ENCODE assay signal across 8 cellular contexts in genomic region chr13:36432106-36432544, GRCh38. TPM values are rescaled to one million over a fixed set of nuclear protein-coding genes. Genes with fewer than 3 reads are reported as not detected.
DNase-seq lines count a peak whose midpoint lies in the region; ATAC-seq and TF ChIP-seq lines count a peak whose summit lies in the region.

Gene CCNA1, plus strand, starts transcription at chr13:36432495. Its CDS starts 562 bp downstream, at chr13:36433057.

- H3K9ac ChIP-seq in fibroblast of lung (ENCODE audit: insufficient read depth, low read length): no peak within 1 kb of the TSS

- H3K27me3 Mint-ChIP-seq in IgD-negative memory B cell (peaks cover 47% of the 10 kb centered on the region), WTC11 (ENCODE audit: low read depth) (peaks cover 68% of the 10 kb centered on the region)

- H3K27ac Mint-ChIP-seq in IgD-negative memory B cell (peak within 1 kb of the TSS in 1 of 3 donors; percentile 16), WTC11 (no peak within 1 kb of the TSS)

- H3K4me3 ChIP-seq in fibroblast of lung (replicated peaks in 1 of 4; ENCODE audit: control extremely low read depth in 1 of 4, insufficient read depth in 1 of 4, low read depth in 3 of 4, low read length in 4 of 4) (peak within 1 kb of the TSS; percentile 35 to 54 (median 42)), neutrophil (ENCODE audit: low read depth in 1 of 2, low read length in 1 of 2) (peak within 1 kb of the TSS; percentile 60 to 71)

- H3K27ac ChIP-seq in fibroblast of lung (ENCODE audit: insufficient read depth, low read length): no peak within 1 kb of the TSS
- no peak within 1 kb of the TSS for H3K27ac ChIP-seq in neutrophil

- no peaks in the 10 kb centered on the region for H3K9me3 ChIP-seq in fibroblast of lung (ENCODE audit: control insufficient read depth, insufficient read depth, low read depth, low read length)
- no peaks in the 10 kb centered on the region for H3K9me3 ChIP-seq in neutrophil

- H3K79me2 ChIP-seq in fibroblast of lung (ENCODE audit: control insufficient read depth, insufficient read depth, low read length): no peaks in the 10 kb centered on the region

- peak; percentile 92 for ATAC-seq in WTC11
- no peak for ATAC-seq in HG03571 (IDR thresholded peaks at IDR 0.05; ENCODE audit: unreplicated experiment)

- CTCF ChIA-PET in WTC11 (lab: Charles Lee): interaction anchor here (1.0 to 2.2 kb wide), 4 partner anchors 21 to 409 kb away, joined by 3 to 11 read pairs (median 6); partner anchors contain the start of gene SPART

- no peaks in the 10 kb centered on the region for H4K20me1 ChIP-seq in fibroblast of lung (ENCODE audit: control insufficient read depth, extremely low read depth, insufficient read depth, low read length)

- H3K4me1 ChIP-seq in fibroblast of lung (ENCODE audit: control insufficient read depth, extremely low read depth, insufficient read depth, low read length): peaks cover 3% of the 10 kb centered on the region
- H3K4me1 ChIP-seq in neutrophil (ENCODE audit: control insufficient read depth in 1 of 2, insufficient read depth in 1 of 2, low read depth in 1 of 2, low read length in 1 of 2): peaks cover 24 to 46% of the 10 kb centered on the region in 2 experiments

- H3K36me3 Mint-ChIP-seq in IgD-negative memory B cell: no peaks in the 10 kb centered on the region
- no peaks in the 10 kb centered on the region for H3K36me3 Mint-ChIP-seq in WTC11

- peaks cover 0 to 3% (median 0%) of the 10 kb centered on the region in 3 donors for H3K9me3 Mint-ChIP-seq in IgD-negative memory B cell
- H3K9me3 Mint-ChIP-seq in WTC11: no peaks in the 10 kb centered on the region

- H3K36me3 ChIP-seq in fibroblast of lung (ENCODE audit: control insufficient read depth, insufficient read depth, low read length) (no peaks in the 10 kb centered on the region), neutrophil (no peaks in the 10 kb centered on the region)

- H3K4me2 ChIP-seq in fibroblast of lung (ENCODE audit: extremely low read depth, insufficient read depth, low read length): peak within 1 kb of the TSS; percentile 88

- no peak for TF ChIP-seq CTCF in WTC11 (IDR thresholded peaks at IDR 0.05)
- TF ChIP-seq CTCF in fibroblast of lung (conservative IDR thresholded peaks at IDR 0.05 in 1 of 2, IDR thresholded peaks at IDR 0.05 in 1 of 2; ENCODE audit: low read depth in 1 of 2, low read length in 2 of 2): no peak
- no peak for TF ChIP-seq CTCF in neutrophil (IDR thresholded peaks at IDR 0.05)

- H3K27me3 ChIP-seq in fibroblast of lung (ENCODE audit: control insufficient read depth, insufficient read depth, low read length) (peaks cover 35% of the 10 kb centered on the region), neutrophil (peaks cover 43% of the 10 kb centered on the region)

- peak within 1 kb of the TSS; percentile 55 for H2AFZ ChIP-seq in fibroblast of lung (ENCODE audit: low read length)

- H3K4me3 Mint-ChIP-seq in IgD-negative memory B cell: peak within 1 kb of the TSS; percentile 10 to 92 (median 74)
- peak within 1 kb of the TSS; percentile 81 for H3K4me3 Mint-ChIP-seq in WTC11

- H3K4me1 Mint-ChIP-seq in IgD-negative memory B cell: peaks cover 3 to 8% (median 4%) of the 10 kb centered on the region in 3 donors
- H3K4me1 Mint-ChIP-seq in WTC11: peaks cover 19% of the 10 kb centered on the region

- DNase-seq in NCI-H2227 (lab: John Stamatoyannopoulos, UW; ENCODE audit: unreplicated experiment): peak; percentile 80
- no peak for DNase-seq in NCI-H2227 treated with DMSO at 0.1 percent for 48 hours (lab: John Stamatoyannopoulos, UW)
- DNase-seq in WTC11 (ENCODE audit: low spot score): peak; percentile 89
- peak in 1 of 2 donors; percentile 40 for DNase-seq in fibroblast of lung (ENCODE audit: low read depth in 2 of 2)
- DNase-seq in NCI-H2029 (lab: John Stamatoyannopoulos, UW): no peak

- POLR2A ChIA-PET in WTC11 (lab: Charles Lee): interaction anchor here (1.2 kb wide), 1 partner anchor 11 kb away, joined by 3 read pairs; no protein-coding TSS in a partner anchor

TF ChIP-seq in WTC11, 78 proteins besides CTCF, POLR2A, EP300 and RAD21 (continues in another document):
- TF ChIP-seq AFF4 (CRISPR knock-in tag; IDR thresholded peaks at IDR 0.05; ENCODE audit: borderline replicate concordance) (no peak), HMGA2 (CRISPR knock-in tag; IDR thresholded peaks at IDR 0.05) (no peak), CDX4 (CRISPR knock-in tag; IDR thresholded peaks at IDR 0.05; ENCODE audit: borderline replicate concordance) (no peak), NFE2L1 (CRISPR knock-in tag; IDR thresholded peaks at IDR 0.05) (no peak), NFYB (CRISPR knock-in tag; conservative IDR thresholded peaks at IDR 0.05; ENCODE audit: low read depth) (peak; percentile 56; the same call in 1 of the 2 replicates), ZNF317 (CRISPR knock-in tag; IDR thresholded peaks at IDR 0.05; ENCODE audit: borderline replicate concordance, low read depth) (no peak), AR (CRISPR knock-in tag; IDR thresholded peaks at IDR 0.05) (no peak), SP1 (CRISPR knock-in tag; conservative IDR thresholded peaks at IDR 0.05) (peak; percentile 40; the same call in 1 of the 2 replicates), E2F5 (CRISPR knock-in tag; IDR thresholded peaks at IDR 0.05) (0 out of 2 replicates have a peak, but pooled peaks have one; percentile 44), ZNF423 (CRISPR knock-in tag; IDR thresholded peaks at IDR 0.05) (no peak), ZNF219 (CRISPR knock-in tag; IDR thresholded peaks at IDR 0.05; ENCODE audit: borderline replicate concordance) (no peak), ETV6 (CRISPR knock-in tag; IDR thresholded peaks at IDR 0.05) (no peak), NR3C1 (CRISPR knock-in tag; conservative IDR thresholded peaks at IDR 0.05; ENCODE audit: low read depth) (no peak), NFATC4 (CRISPR knock-in tag; IDR thresholded peaks at IDR 0.05) (no peak)

RNA-seq across cellular contexts. Expression of gene CCNA1, which starts in this region (rescaled TPM):
- polyA plus RNA-seq in IgD-negative memory B cell (not detected), fibroblast of lung (0.48 and 0.89 TPM in 2 replicates)
- total RNA-seq in WTC11 (2021) (2.7 to 3.8 TPM (median 3.4 TPM) in 3 replicates), fibroblast of lung (3.5 TPM in 1 of 2 replicates, not detected in the other)
- 0.27 and 0.55 TPM in 2 replicates for polyA plus RNA-seq in fibroblast of lung (2012)
- polyA minus RNA-seq in fibroblast of lung (ENCODE audit: low replicate concordance): not detected in 2 replicates

Comparison
In these comparisons a context has a peak if more than half of its experiments do, and no peak if none do; other contexts are left out.
1. DNase-seq: peak in NCI-H2227 (single experiment) and WTC11 (single experiment); none in NCI-H2227 treated with DMSO at 0.1 percent for 48 hours (single experiment) and NCI-H2029 (single experiment).